Comparison of ENCODE assay signal across 27 cellular contexts in genomic region chr2:126750506-126750905, GRCh38.
DNase-seq lines count a peak whose midpoint lies in the region; ATAC-seq, FAIRE-seq and TF ChIP-seq lines count a peak whose summit lies in the region.
"Had no signal": no experiment of that assay in that cellular context is flagged by ENCODE, and none has a peak within 500 bp of the region (broad histone marks: within the 10 kb centered on the region; RNA-seq: fewer than 3 reads in every experiment).

No MANE protein-coding gene starts in this region.

- H3K27ac ChIP-seq in HepG2 (ENCODE audit: extremely low read length, insufficient read depth, low read length) (no peak overlapping the region), right lobe of liver (no peak overlapping the region), K562 (ENCODE audit: extremely low read depth, low read depth, low read length) (no peak overlapping the region)
- H3K27ac ChIP-seq: GM23248, Peyer's patch had no signal

- TF ChIP-seq RAD21 in HepG2 (CRISPR knock-in tag; IDR thresholded peaks at IDR 0.05) = no peak
- no peak for TF ChIP-seq RAD21 in K562 (CRISPR knock-in tag; conservative IDR thresholded peaks at IDR 0.05 in 1 of 2, IDR thresholded peaks at IDR 0.05 in 1 of 2)

- H3K9me3 ChIP-seq in HepG2 (ENCODE audit: low read length) (no peaks in the 10 kb centered on the region), right lobe of liver (no peaks in the 10 kb centered on the region), K562 (replicated peaks; ENCODE audit: control insufficient read depth, insufficient read depth, low read depth, low read length) (no peaks in the 10 kb centered on the region)
- H3K9me3 ChIP-seq: Peyer's patch, SK-N-SH had no signal

- H2AFZ ChIP-seq in HepG2 (ENCODE audit: low read length) (no peak overlapping the region), K562 (ENCODE audit: low read depth, low read length) (no peak overlapping the region)
- H2AFZ ChIP-seq: GM23248 had no signal

- H3K9ac ChIP-seq in HepG2 (ENCODE audit: insufficient read depth, low read depth, low read length) (no peak overlapping the region), K562 (ENCODE audit: insufficient read depth in 1 of 2, low read depth in 2 of 2, low read length in 2 of 2) (no peak overlapping the region)
- H3K9ac ChIP-seq: GM23248, SK-N-SH had no signal

- CTCF ChIA-PET in HepG2 (lab: Yijun Ruan, JAX; ENCODE audit: low intra/inter-chr PET ratio, low total read pairs) = no interaction called here
- CTCF ChIA-PET in K562 (lab: Yijun Ruan, JAX; ENCODE audit: low intra/inter-chr PET ratio) = no interaction called here

- no peak for TF ChIP-seq CTCF in HepG2 (CRISPR knock-in tag; IDR thresholded peaks at IDR 0.05)
- no peak for TF ChIP-seq CTCF in right lobe of liver (IDR thresholded peaks at IDR 0.05)
- TF ChIP-seq CTCF in K562 (IDR thresholded peaks at IDR 0.05 in 2 of 3, conservative IDR thresholded peaks at IDR 0.05 in 1 of 3; ENCODE audit: insufficient read depth in 2 of 3, low read depth in 1 of 3, low read length in 3 of 3) = no peak

- no peaks in the 10 kb centered on the region for H3K36me3 ChIP-seq in HepG2 (replicated peaks in 1 of 2; ENCODE audit: control insufficient read depth in 1 of 2, insufficient read depth in 2 of 2, low read length in 2 of 2)
- no peaks in the 10 kb centered on the region for H3K36me3 ChIP-seq in right lobe of liver
- H3K36me3 ChIP-seq in K562 (ENCODE audit: control insufficient read depth, insufficient read depth, low read length) = no peaks in the 10 kb centered on the region
- H3K36me3 ChIP-seq: Peyer's patch had no signal

- no peak overlapping the region for H3K4me3 ChIP-seq in HepG2 (replicated peaks in 1 of 3; ENCODE audit: insufficient read depth in 1 of 3, low read depth in 2 of 3, low read length in 3 of 3)
- no peak overlapping the region for H3K4me3 ChIP-seq in right lobe of liver
- H3K4me3 ChIP-seq in K562 = no peak overlapping the region
- H3K4me3 ChIP-seq: GM12878, GM23248, Peyer's patch had no signal

- H3K4me1 ChIP-seq in HepG2 (ENCODE audit: insufficient read depth, low read length) (no peaks in the 10 kb centered on the region), right lobe of liver (no peaks in the 10 kb centered on the region), K562 (replicated peaks in 1 of 2; ENCODE audit: control insufficient read depth in 2 of 2, insufficient read depth in 2 of 2, low read length in 2 of 2) (no peaks in the 10 kb centered on the region; a peak in 1 of 5 replicates)
- H3K4me1 ChIP-seq: Peyer's patch had no signal

- no peaks in the 10 kb centered on the region for H4K20me1 ChIP-seq in HepG2 (ENCODE audit: insufficient read depth, low read length)
- H4K20me1 ChIP-seq in K562 (replicated peaks; ENCODE audit: control insufficient read depth, insufficient read depth, low read length) = no peaks in the 10 kb centered on the region; the same call in 1 of the 2 replicates

- no peaks in the 10 kb centered on the region for H3K9me1 ChIP-seq in K562 (ENCODE audit: control insufficient read depth, insufficient read depth, low read length)

- in situ Hi-C loops in HepG2 (cut with HindIII; ENCODE audit: extremely low pct_ligation_motif_present, low pct_unique_long_range_greater_than_20kb) (loop anchor here (25.0 kb wide), 1 partner anchor 988 kb away; no protein-coding TSS in a partner anchor), K562 (cut with MboI) (no loop called here)

- POLR2A ChIA-PET in HepG2 (lab: Yijun Ruan, JAX) (no interaction called here), K562 (lab: Yijun Ruan, JAX) (no interaction called here)

- no peak for TF ChIP-seq EP300 in HepG2 (IDR thresholded peaks at IDR 0.05; ENCODE audit: low read depth in 2 of 2, low read length in 2 of 2)
- no peak for TF ChIP-seq EP300 in HepG2 (CRISPR knock-in tag; IDR thresholded peaks at IDR 0.05; ENCODE audit: borderline replicate concordance)
- no peak for TF ChIP-seq EP300 in K562 (IDR thresholded peaks at IDR 0.05; ENCODE audit: low read length)

- BruUV-seq in HepG2 (replicated peaks; lab: Mats Ljungman, UMichigan) = no TSS peak
- BruUV-seq in K562 (replicated peaks; lab: Mats Ljungman, UMichigan) = no TSS peak

- intact Hi-C loops in HepG2 (cut with micrococcal nuclease; ENCODE audit: unreplicated experiment) = no loop called here
- intact Hi-C loops in right lobe of liver (cut with DNase I) = no loop called here
- intact Hi-C loops in K562 (cut with micrococcal nuclease) = no loop called here

- DNase-seq in HepG2 (ENCODE audit: low spot score) = no peak
- DNase-seq in right lobe of liver = no peak
- peak; percentile 90 for DNase-seq in NCI-H2171 treated with DMSO at 0.1 percent for 48 hours (lab: John Stamatoyannopoulos, UW)
- no peak for DNase-seq in K562 (ENCODE audit: extremely low read depth in 1 of 4, low spot score in 3 of 4)
- DNase-seq in hypothalamus (lab: John Stamatoyannopoulos, UW) = no peak
- no peak for DNase-seq in NCI-H2196 treated with DMSO at 0.1 percent for 48 hours (lab: John Stamatoyannopoulos, UW; ENCODE audit: unreplicated experiment)
- no peak for DNase-seq in glomerular visceral epithelial cell (ENCODE audit: extremely low spot score)
- DNase-seq: C1 segment of cervical spinal cord; CD4-positive, alpha-beta memory T cell; COR-L47; DMS79; EL; GDM1; GM23248; H7; KG1; NCI-H1048; NCI-H1417 treated with DMSO at 0.1 percent for 48 hours; NCI-H1694 treated with DMSO at 0.1 percent for 48 hours; NCI-H2107; NCI-H2227 treated with DMSO at 0.1 percent for 48 hours; NCI-H774; OCI-M1; Peyer's patch; SK-N-SH; SW 1271 had no signal

- no peak for ATAC-seq in HepG2
- ATAC-seq in right lobe of liver = no peak
- ATAC-seq in K562 = no peak
- ATAC-seq: GM12878 had no signal

- 3% methylated on average over 4 of the region's 4 CpGs for WGBS in HepG2 (ENCODE audit: low lambda C conversion rate)
- 73% methylated on average over 4 of the region's 4 CpGs for WGBS in right lobe of liver (ENCODE audit: insufficient coverage, low coverage, low lambda C conversion rate, missing lambda C conversion rate)
- 0% methylated on average over 4 of the region's 4 CpGs for WGBS in K562 (ENCODE audit: insufficient coverage, low coverage, missing lambda C conversion rate)

- TF ChIP-seq POLR2A in HepG2 (IDR thresholded peaks at IDR 0.05; ENCODE audit: insufficient read depth in 1 of 2, low read depth in 2 of 2, low read length in 2 of 2) = no peak
- no peak for TF ChIP-seq POLR2A in right lobe of liver (IDR thresholded peaks at IDR 0.05)
- TF ChIP-seq POLR2A in K562 (conservative IDR thresholded peaks at IDR 0.05) = no peak

- H3K27me3 ChIP-seq in HepG2 (ENCODE audit: control insufficient read depth in 1 of 2, insufficient read depth in 2 of 2, low read length in 2 of 2) = peaks cover 2 to 7% of the 10 kb centered on the region in 2 experiments; a peak in 2 of 5 replicates
- no peaks in the 10 kb centered on the region for H3K27me3 ChIP-seq in right lobe of liver
- H3K27me3 ChIP-seq in K562 (ENCODE audit: control insufficient read depth in 2 of 2, insufficient read depth in 2 of 2, low read length in 2 of 2) = peaks cover 0 to 19% of the 10 kb centered on the region in 2 experiments; a peak in 1 of 5 replicates
- H3K27me3 ChIP-seq: Peyer's patch had no signal

- no peak for FAIRE-seq in HepG2 (lab: Jason Lieb, UNC)
- FAIRE-seq in K562 (lab: Jason Lieb, UNC) = no peak
- FAIRE-seq: GM12878 had no signal

- H3K79me2 ChIP-seq in HepG2 (ENCODE audit: insufficient read depth, low read length) = no peaks in the 10 kb centered on the region
- no peaks in the 10 kb centered on the region for H3K79me2 ChIP-seq in K562 (ENCODE audit: control insufficient read depth, insufficient read depth, low read length)

- H3K4me2 ChIP-seq in HepG2 (ENCODE audit: low read depth, low read length) (no peak overlapping the region), K562 (ENCODE audit: insufficient read depth, low read length) (no peak overlapping the region)
- H3K4me2 ChIP-seq: SK-N-SH had no signal

TF ChIP-seq in HepG2, 621 proteins besides CTCF, POLR2A, EP300 and RAD21 (continues in another document):
- TF ChIP-seq MAFF (IDR thresholded peaks at IDR 0.05; ENCODE audit: low read depth, low read length) (peak; percentile 93), FOXO4 (CRISPR knock-in tag; conservative IDR thresholded peaks at IDR 0.05) (no peak)

TF ChIP-seq in K562, 482 proteins besides CTCF, POLR2A, EP300 and RAD21 (continues in another document):
- TF ChIP-seq ZNF316 (IDR thresholded peaks at IDR 0.05) = peak; percentile 77
- TF ChIP-seq MED1 (CRISPR knock-in tag; IDR thresholded peaks at IDR 0.05; ENCODE audit: borderline replicate concordance) = no peak
- no peak for TF ChIP-seq ZNF449 (CRISPR knock-in tag; IDR thresholded peaks at IDR 0.05)
- TF ChIP-seq NR2C2 (CRISPR knock-in tag; IDR thresholded peaks at IDR 0.05) = no peak
- no peak for TF ChIP-seq NR2C2 (tag; IDR thresholded peaks at IDR 0.05)
- TF ChIP-seq ZNF134 (CRISPR knock-in tag; conservative IDR thresholded peaks at IDR 0.05) = no peak
- peak; percentile 51 for TF ChIP-seq MAFG (tag; conservative IDR thresholded peaks at IDR 0.05)
- peak; percentile 66 for TF ChIP-seq MAFF (IDR thresholded peaks at IDR 0.05; ENCODE audit: low read length)
- TF ChIP-seq ARID3B (CRISPR knock-in tag; IDR thresholded peaks at IDR 0.05; ENCODE audit: borderline replicate concordance) = no peak
- no peak for TF ChIP-seq COPS2 (conservative IDR thresholded peaks at IDR 0.05)
- peak; percentile 50; the same call in 1 of the 2 replicates for TF ChIP-seq C11orf30 (IDR thresholded peaks at IDR 0.05; ENCODE audit: low read depth)

Comparison
In these comparisons a context has a peak if more than half of its experiments do, and no peak if none do; other contexts are left out.
1. Of the 241 proteins assayed by ChIP-seq in both HepG2 and K562: peak only in HepG2: none; only in K562: MAFG; in both: MAFF and MAFK; in neither: 238.